In the genomic region with DNA sequence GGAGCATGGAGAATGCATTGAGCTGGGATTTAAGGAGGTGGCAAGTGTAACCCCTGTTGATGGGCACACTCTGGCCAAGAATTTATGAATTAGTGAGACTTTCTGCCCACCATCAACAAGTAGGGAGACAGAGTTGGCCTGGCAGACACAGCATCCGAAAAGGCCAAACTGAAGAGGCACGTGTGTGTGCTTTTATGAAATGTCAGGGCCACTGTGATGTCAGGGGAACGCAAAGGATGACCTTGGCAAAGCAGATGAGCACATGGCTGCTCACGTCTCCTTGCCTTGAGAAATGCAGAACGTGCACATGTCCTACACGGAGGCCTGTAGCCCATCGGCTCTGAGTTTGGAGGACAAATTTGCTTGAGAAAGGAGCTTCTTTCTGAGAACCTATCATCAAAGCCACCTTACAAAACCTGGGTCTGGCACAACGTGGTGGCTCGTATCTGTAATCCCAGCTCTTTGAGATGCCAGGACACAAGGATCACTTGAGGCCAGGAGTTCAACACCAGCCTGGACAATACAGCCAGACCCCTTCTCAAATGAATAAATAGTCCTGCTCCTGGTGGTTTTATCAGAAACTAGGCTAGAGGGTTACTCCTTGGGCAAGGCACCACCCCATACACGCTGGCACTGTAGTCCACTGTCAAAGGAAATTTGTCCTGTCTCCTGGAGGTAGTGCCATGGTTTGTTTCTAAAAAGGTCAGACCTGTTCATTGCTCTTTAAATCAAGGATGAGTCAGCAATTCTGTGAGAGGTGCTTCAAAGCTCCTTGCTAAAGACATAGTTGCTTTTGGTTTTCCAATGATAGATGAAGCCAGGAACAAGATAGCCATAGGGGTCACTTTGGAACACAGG, we compare ENCODE assay signal across 8 cellular contexts. TPM values are rescaled to one million over a fixed set of nuclear protein-coding genes. Genes with fewer than 3 reads are reported as not detected.
DNase-seq lines count a peak whose midpoint lies in the region; ATAC-seq and TF ChIP-seq lines count a peak whose summit lies in the region.

No MANE protein-coding gene starts in this region.

- peak overlapping the region; percentile 82 for H3K4me3 Mint-ChIP-seq in activated T-helper 2 cell treated with anti-CD3 and anti-CD28 coated beads, Interferon-gamma antibody, Interleukin-2, Interleukin-4, amounts not matched to agents 10 μg/mL and 5 μg/mL and 100 μg/mL, durations not matched to agents 14 hours and 24 hours and 36 hours (ENCODE audit: low read depth)
- H3K4me3 Mint-ChIP-seq in stimulated activated naive CD8-positive, alpha-beta T cell treated with anti-CD3 and anti-CD28 coated beads, Interleukin-15, amount 100 ng/mL, for 72 hours: peak overlapping the region; percentile 89 to 96

- no peaks in the 10 kb centered on the region for H3K9me3 Mint-ChIP-seq in activated T-helper 2 cell treated with anti-CD3 and anti-CD28 coated beads, Interferon-gamma antibody, Interleukin-2, Interleukin-4, amounts not matched to agents 10 μg/mL and 5 μg/mL and 100 μg/mL, durations not matched to agents 14 hours and 24 hours and 36 hours
- H3K9me3 Mint-ChIP-seq in stimulated activated naive CD8-positive, alpha-beta T cell treated with anti-CD3 and anti-CD28 coated beads, Interleukin-15, amount 100 ng/mL, for 72 hours: no peaks in the 10 kb centered on the region

- CTCF ChIA-PET in SK-N-SH (lab: Yijun Ruan, JAX): interaction anchor here (0.7 to 2.6 kb wide), 20 partner anchors 9 to 225 kb away, joined by 3 to 22 read pairs (median 5); no protein-coding TSS in a partner anchor

- peaks cover 37% of the 10 kb centered on the region for H3K4me1 Mint-ChIP-seq in activated T-helper 2 cell treated with anti-CD3 and anti-CD28 coated beads, Interferon-gamma antibody, Interleukin-2, Interleukin-4, amounts not matched to agents 10 μg/mL and 5 μg/mL and 100 μg/mL, durations not matched to agents 14 hours and 24 hours and 36 hours (ENCODE audit: low read depth)
- H3K4me1 Mint-ChIP-seq in stimulated activated naive CD8-positive, alpha-beta T cell treated with anti-CD3 and anti-CD28 coated beads, Interleukin-15, amount 100 ng/mL, for 72 hours: peaks cover 40% of the 10 kb centered on the region

- peak overlapping the region; percentile 77 for H3K27ac Mint-ChIP-seq in activated T-helper 2 cell treated with anti-CD3 and anti-CD28 coated beads, Interferon-gamma antibody, Interleukin-2, Interleukin-4, amounts not matched to agents 10 μg/mL and 5 μg/mL and 100 μg/mL, durations not matched to agents 14 hours and 24 hours and 36 hours
- no peak overlapping the region for H3K27ac Mint-ChIP-seq in stimulated activated naive CD8-positive, alpha-beta T cell treated with anti-CD3 and anti-CD28 coated beads, Interleukin-15, amount 100 ng/mL, for 72 hours

- H3K4me3 ChIP-seq in SK-N-SH (ENCODE audit: low read depth in 2 of 2, low read length in 1 of 2): no peak overlapping the region
- peak overlapping the region; percentile 80 for H3K4me3 ChIP-seq in iPS-20b (ENCODE audit: low read length)

- POLR2A ChIA-PET in SK-N-SH (lab: Yijun Ruan, JAX): no interaction called here

- no peak for DNase-seq in SK-N-SH
- DNase-seq in activated T-helper 2 cell treated with anti-CD3 and anti-CD28 coated beads, Interferon-gamma antibody, Interleukin-2, Interleukin-4, amounts not matched to agents 10 μg/mL and 5 μg/mL and 100 μg/mL, durations not matched to agents 14 hours and 24 hours and 36 hours (ENCODE audit: low spot score): no peak
- no peak for DNase-seq in stimulated activated naive CD8-positive, alpha-beta T cell treated with anti-CD3 and anti-CD28 coated beads, Interleukin-15, amount 100 ng/mL, for 72 hours
- DNase-seq in SIG-M5 (lab: John Stamatoyannopoulos, UW): no peak
- no peak for DNase-seq in Ammon's horn (ENCODE audit: low spot score)

- H3K4me1 ChIP-seq in SK-N-SH (ENCODE audit: control insufficient read depth in 1 of 2, insufficient read depth in 2 of 2, low read depth in 1 of 2, low read length in 1 of 2) (peaks cover 7 to 11% of the 10 kb centered on the region in 2 experiments; a peak in 2 of 4 replicates), iPS-20b (ENCODE audit: insufficient read depth, low read length) (peaks cover 10% of the 10 kb centered on the region; the same call in 1 of the 2 replicates)

- H3K36me3 ChIP-seq in SK-N-SH (replicated peaks in 1 of 2; ENCODE audit: control insufficient read depth in 1 of 2, insufficient read depth in 2 of 2, low read length in 1 of 2) (peaks cover 0 to 3% of the 10 kb centered on the region in 2 experiments), iPS-20b (ENCODE audit: insufficient read depth, low read depth, low read length) (peaks cover 6% of the 10 kb centered on the region; the same call in 1 of the 2 replicates)

- H3K36me3 Mint-ChIP-seq in activated T-helper 2 cell treated with anti-CD3 and anti-CD28 coated beads, Interferon-gamma antibody, Interleukin-2, Interleukin-4, amounts not matched to agents 10 μg/mL and 5 μg/mL and 100 μg/mL, durations not matched to agents 14 hours and 24 hours and 36 hours (ENCODE audit: low read depth): peaks cover 28% of the 10 kb centered on the region

- no peak overlapping the region for H3K9ac ChIP-seq in SK-N-SH
- peak overlapping the region; percentile 77; the same call in 1 of the 2 replicates for H3K9ac ChIP-seq in iPS-20b (ENCODE audit: low read depth, low read length)

- H2AFZ ChIP-seq in SK-N-SH (ENCODE audit: low read depth): peak overlapping the region; percentile 95

- H3K27ac ChIP-seq in SK-N-SH (ENCODE audit: low read depth in 2 of 2, low read length in 1 of 2) (no peak overlapping the region), iPS-20b (ENCODE audit: low read length) (no peak overlapping the region)

- H3K4me2 ChIP-seq in SK-N-SH: peak overlapping the region; percentile 90; the same call in 1 of the 2 replicates

- no peak for ATAC-seq in SK-N-SH treated with all-trans-retinoic acid at 6 μM for 48 hours
- no peak for ATAC-seq in stimulated activated naive CD8-positive, alpha-beta T cell treated with anti-CD3 and anti-CD28 coated beads, Interleukin-15, amount 100 ng/mL, for 72 hours
- no peak for ATAC-seq in GM21360 (IDR thresholded peaks at IDR 0.05; ENCODE audit: unreplicated experiment)

- H3K27me3 ChIP-seq in SK-N-SH (ENCODE audit: insufficient read depth) (no peaks in the 10 kb centered on the region), iPS-20b (ENCODE audit: insufficient read depth, low read length) (peaks cover 33% of the 10 kb centered on the region)

- intact Hi-C loops in activated T-helper 2 cell treated with anti-CD3 and anti-CD28 coated beads, Interferon-gamma antibody, Interleukin-2, Interleukin-4, amounts not matched to agents 10 μg/mL and 5 μg/mL and 100 μg/mL, durations not matched to agents 14 hours and 24 hours and 36 hours (cut with micrococcal nuclease): loop anchor here (5.0 kb wide), 1 partner anchor 41 kb away; no protein-coding TSS in a partner anchor

- no peaks in the 10 kb centered on the region for H3K9me3 ChIP-seq in SK-N-SH
- H3K9me3 ChIP-seq in iPS-20b (ENCODE audit: insufficient read depth, low read depth, low read length): no peaks in the 10 kb centered on the region

- TF ChIP-seq CTCF in SK-N-SH (IDR thresholded peaks at IDR 0.05): no peak

- no peak for TF ChIP-seq EP300 in SK-N-SH (IDR thresholded peaks at IDR 0.05; ENCODE audit: borderline replicate concordance in 1 of 2, low read depth in 1 of 2, low read length in 1 of 2)

- H4K20me1 ChIP-seq in SK-N-SH (ENCODE audit: insufficient read depth): no peaks in the 10 kb centered on the region

- TF ChIP-seq RAD21 in SK-N-SH (IDR thresholded peaks at IDR 0.05; ENCODE audit: low read length): no peak

- WGBS in SK-N-SH (ENCODE audit: low lambda C conversion rate): 96% methylated on average over 9 of the region's 10 CpGs

- no peaks in the 10 kb centered on the region for H3K9me2 ChIP-seq in SK-N-SH

- H3K27me3 Mint-ChIP-seq in activated T-helper 2 cell treated with anti-CD3 and anti-CD28 coated beads, Interferon-gamma antibody, Interleukin-2, Interleukin-4, amounts not matched to agents 10 μg/mL and 5 μg/mL and 100 μg/mL, durations not matched to agents 14 hours and 24 hours and 36 hours (ENCODE audit: low read depth): peaks cover 2% of the 10 kb centered on the region
- peaks cover 17% of the 10 kb centered on the region for H3K27me3 Mint-ChIP-seq in stimulated activated naive CD8-positive, alpha-beta T cell treated with anti-CD3 and anti-CD28 coated beads, Interleukin-15, amount 100 ng/mL, for 72 hours

- peaks cover 8% of the 10 kb centered on the region; the same call in 1 of the 2 replicates for H3K79me2 ChIP-seq in SK-N-SH (ENCODE audit: insufficient read depth)

- no peaks in the 10 kb centered on the region for H3F3A ChIP-seq in SK-N-SH (replicated peaks; ENCODE audit: insufficient read depth)

TF ChIP-seq in SK-N-SH, 30 proteins besides CTCF, POLR2A, EP300 and RAD21 (continues in another document):
- TF ChIP-seq NRF1 (IDR thresholded peaks at IDR 0.05; ENCODE audit: low read depth, low read length) (no peak), RFX5 (IDR thresholded peaks at IDR 0.05; ENCODE audit: low read length) (no peak), FOXJ3 (CRISPR knock-in tag; IDR thresholded peaks at IDR 0.05) (no peak)
- TF ChIP-seq, protein P1, sequence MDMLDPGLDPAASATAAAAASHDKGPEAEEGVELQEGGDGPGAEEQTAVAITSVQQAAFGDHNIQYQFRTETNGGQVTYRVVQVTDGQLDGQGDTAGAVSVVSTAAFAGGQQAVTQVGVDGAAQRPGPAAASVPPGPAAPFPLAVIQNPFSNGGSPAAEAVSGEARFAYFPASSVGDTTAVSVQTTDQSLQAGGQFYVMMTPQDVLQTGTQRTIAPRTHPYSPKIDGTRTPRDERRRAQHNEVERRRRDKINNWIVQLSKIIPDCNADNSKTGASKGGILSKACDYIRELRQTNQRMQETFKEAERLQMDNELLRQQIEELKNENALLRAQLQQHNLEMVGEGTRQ (IDR thresholded peaks at IDR 0.05; ENCODE audit: borderline replicate concordance, low read depth, low read length): no peak

TF ChIP-seq in SK-N-SH treated with all-trans-retinoic acid at 6 μM for 48 hours, 23 proteins besides CTCF, POLR2A, EP300 and RAD21 (continues in another document):
- TF ChIP-seq SNAI2 (CRISPR knock-in tag; IDR thresholded peaks at IDR 0.05) (no peak), RARB (CRISPR knock-in tag; IDR thresholded peaks at IDR 0.05) (no peak)

RNA-seq across cellular contexts. Expression of a gene that starts 0.9 kb away (rescaled TPM):
- 29.5 and 32.3 TPM in 2 replicates for polyA plus RNA-seq in SK-N-SH (2012; rRNA removed)
- polyA plus RNA-seq in SK-N-SH (2012; cell fraction: cytosol; rRNA removed): 27.5 and 29.2 TPM in 2 replicates
- 33.0 and 35.2 TPM in 2 replicates for polyA plus RNA-seq in SK-N-SH (2012; cell fraction: nucleus; rRNA removed)
- 14.8 and 15.0 TPM in 2 replicates for total RNA-seq in activated T-helper 2 cell treated with anti-CD3 and anti-CD28 coated beads, Interferon-gamma antibody, Interleukin-2, Interleukin-4, amounts not matched to agents 10 μg/mL and 5 μg/mL and 100 μg/mL, durations not matched to agents 14 hours and 24 hours and 36 hours
